32 cellular contexts compared by ENCODE assay signal in the genomic region with DNA sequence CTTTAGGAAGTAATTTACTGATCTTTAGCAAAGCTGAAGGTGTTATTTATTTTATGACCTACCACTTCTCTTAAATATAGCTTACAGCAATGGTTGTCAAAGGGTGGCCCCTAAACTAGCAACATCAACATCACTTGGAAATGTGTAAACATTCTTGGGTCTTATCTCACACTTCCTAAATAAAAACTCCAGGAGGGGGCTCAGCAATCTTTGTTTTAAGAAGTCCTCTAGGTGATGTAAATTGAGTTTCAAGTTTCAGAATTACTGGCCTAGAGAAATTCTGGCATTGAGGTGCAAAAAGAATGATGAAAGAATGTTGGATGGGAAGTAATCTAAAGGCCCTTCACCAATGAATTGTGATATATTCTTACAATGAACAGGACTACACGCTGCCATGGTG.
"Had no signal": no experiment of that assay in that cellular context is flagged by ENCODE, and none has a peak within 500 bp of the region (broad histone marks: within the 10 kb centered on the region; RNA-seq: fewer than 3 reads in every experiment).

No MANE protein-coding gene starts in this region.

- H3K9me3 Mint-ChIP-seq: activated B cell treated with CpG ODN at 0.5 μM for 24 hours; activated CD8-positive, alpha-beta T cell treated with anti-CD3 and anti-CD28 coated beads for 36 hours; activated naive CD4-positive, alpha-beta T cell treated with anti-CD3 and anti-CD28 coated beads, Interleukin-2, amount 10 ng/mL, durations not matched to agents 7 days and 5 days; activated naive CD4-positive, alpha-beta T cell treated with anti-CD3 and anti-CD28 coated beads, Interleukin-2, amount 50 U/mL, for 72 hours; activated naive CD8-positive, alpha-beta T cell treated with anti-CD3 and anti-CD28 coated beads, Interleukin-2, amount 10 ng/mL, durations not matched to agents 7 days and 5 days; central memory CD8-positive, alpha-beta T cell; dendritic cell treated with granulocyte-macrophage colony-stimulating factor and Interleukin-4, amounts not matched to agents 40 ng/mL and 50 ng/mL, for 4 days; T-helper 2 cell treated with Interferon-gamma antibody and Interleukin-4, amounts not matched to agents 5 μg/mL and 100 μg/mL, for 36 hours had no signal

- H3K4me1 Mint-ChIP-seq: activated B cell treated with CpG ODN at 0.5 μM for 24 hours; central memory CD8-positive, alpha-beta T cell had no signal

- H3K4me3 ChIP-seq: ascending aorta, breast epithelium, cardiac muscle cell, coronary artery, dorsolateral prefrontal cortex, esophagus muscularis mucosa, gastrocnemius medialis had no signal

- H3K27ac ChIP-seq: ascending aorta, breast epithelium, cardiac muscle cell, coronary artery, dorsolateral prefrontal cortex, esophagus muscularis mucosa, foreskin keratinocyte, gastrocnemius medialis, WERI-Rb-1 had no signal

- H3K36me3 ChIP-seq: ascending aorta, breast epithelium, cardiac muscle cell, esophagus muscularis mucosa, gastrocnemius medialis had no signal

- ATAC-seq: activated CD4-positive, CD25-positive, alpha-beta regulatory T cell treated with anti-CD3 and anti-CD28 coated beads, Interleukin-2, amount 50 U/mL, for 24 hours; activated CD8-positive, alpha-beta T cell treated with anti-CD3 and anti-CD28 coated beads for 36 hours; activated naive CD4-positive, alpha-beta T cell treated with anti-CD3 and anti-CD28 coated beads, Interleukin-2, amount 50 U/mL, for 72 hours; foreskin keratinocyte; gastrocnemius medialis; T-helper 17 cell had no signal

- H3K27me3 ChIP-seq: ascending aorta, breast epithelium, cardiac muscle cell, foreskin keratinocyte, gastrocnemius medialis had no signal

- H3K27me3 Mint-ChIP-seq: dendritic cell treated with granulocyte-macrophage colony-stimulating factor and Interleukin-4, amounts not matched to agents 40 ng/mL and 50 ng/mL, for 4 days had no signal

- DNase-seq: activated B cell treated with CpG ODN at 0.5 μM for 24 hours; activated CD4-positive, alpha-beta T cell treated with anti-CD3 and anti-CD28 coated beads for 48 hours; activated CD4-positive, alpha-beta T cell treated with anti-CD3 and anti-CD28 coated beads, Interleukin-2, amount 50 U/mL, for 1 hour; activated CD4-positive, alpha-beta T cell treated with anti-CD3 and anti-CD28 coated beads, Interleukin-2, amount 50 U/mL, for 48 hours; activated CD8-positive, alpha-beta memory T cell treated with anti-CD3 and anti-CD28 coated beads for 24 hours; activated CD8-positive, alpha-beta T cell treated with anti-CD3 and anti-CD28 coated beads for 36 hours; activated gamma-delta T cell; activated naive CD4-positive, alpha-beta T cell; activated naive CD4-positive, alpha-beta T cell treated with anti-CD3 and anti-CD28 coated beads, Interleukin-2, amount 10 ng/mL, durations not matched to agents 7 days and 5 days; activated naive CD8-positive, alpha-beta T cell treated with anti-CD3 and anti-CD28 coated beads, Interleukin-2, amount 10 ng/mL, durations not matched to agents 7 days and 5 days; activated T-cell treated with anti-CD3 and anti-CD28 coated beads, Interleukin-2, amount 50 U/mL, for 48 hours; dorsolateral prefrontal cortex; effector memory CD4-positive, alpha-beta T cell; endodermal cell; foreskin keratinocyte; gastrocnemius medialis; glutamatergic neuron; T-helper 1 cell; T-helper 17 cell; T1000; WERI-Rb-1 had no signal

- H3K4me3 Mint-ChIP-seq: activated B cell treated with CpG ODN at 0.5 μM for 24 hours; activated CD8-positive, alpha-beta T cell treated with anti-CD3 and anti-CD28 coated beads for 36 hours; activated naive CD4-positive, alpha-beta T cell treated with anti-CD3 and anti-CD28 coated beads, Interleukin-2, amount 10 ng/mL, durations not matched to agents 7 days and 5 days; activated naive CD8-positive, alpha-beta T cell treated with anti-CD3 and anti-CD28 coated beads, Interleukin-2, amount 10 ng/mL, durations not matched to agents 7 days and 5 days; brain; central memory CD8-positive, alpha-beta T cell; dendritic cell treated with granulocyte-macrophage colony-stimulating factor and Interleukin-4, amounts not matched to agents 40 ng/mL and 50 ng/mL, for 4 days; endodermal cell; T-helper 17 cell; T-helper 2 cell treated with Interferon-gamma antibody and Interleukin-4, amounts not matched to agents 5 μg/mL and 100 μg/mL, for 36 hours had no signal

- H3K27ac Mint-ChIP-seq: activated B cell treated with CpG ODN at 0.5 μM for 24 hours; activated CD8-positive, alpha-beta T cell treated with anti-CD3 and anti-CD28 coated beads for 36 hours; activated naive CD4-positive, alpha-beta T cell treated with anti-CD3 and anti-CD28 coated beads, Interleukin-2, amount 10 ng/mL, durations not matched to agents 7 days and 5 days; activated naive CD4-positive, alpha-beta T cell treated with anti-CD3 and anti-CD28 coated beads, Interleukin-2, amount 50 U/mL, for 72 hours; activated naive CD8-positive, alpha-beta T cell treated with anti-CD3 and anti-CD28 coated beads, Interleukin-2, amount 10 ng/mL, durations not matched to agents 7 days and 5 days; brain; dendritic cell treated with granulocyte-macrophage colony-stimulating factor and Interleukin-4, amounts not matched to agents 40 ng/mL and 50 ng/mL, for 4 days; endodermal cell; T-helper 17 cell; T-helper 2 cell treated with Interferon-gamma antibody and Interleukin-4, amounts not matched to agents 5 μg/mL and 100 μg/mL, for 36 hours had no signal

- H3K4me1 ChIP-seq: ascending aorta, foreskin keratinocyte, gastrocnemius medialis had no signal

- H3K9me3 ChIP-seq: ascending aorta, breast epithelium, esophagus muscularis mucosa, gastrocnemius medialis had no signal

- H3K36me3 Mint-ChIP-seq: activated naive CD4-positive, alpha-beta T cell treated with anti-CD3 and anti-CD28 coated beads, Interleukin-2, amount 10 ng/mL, durations not matched to agents 7 days and 5 days; activated naive CD4-positive, alpha-beta T cell treated with anti-CD3 and anti-CD28 coated beads, Interleukin-2, amount 50 U/mL, for 72 hours; activated naive CD8-positive, alpha-beta T cell treated with anti-CD3 and anti-CD28 coated beads, Interleukin-2, amount 10 ng/mL, durations not matched to agents 7 days and 5 days; brain had no signal
